Comparison of ENCODE assay signal across 1 cellular context in the genomic region with DNA sequence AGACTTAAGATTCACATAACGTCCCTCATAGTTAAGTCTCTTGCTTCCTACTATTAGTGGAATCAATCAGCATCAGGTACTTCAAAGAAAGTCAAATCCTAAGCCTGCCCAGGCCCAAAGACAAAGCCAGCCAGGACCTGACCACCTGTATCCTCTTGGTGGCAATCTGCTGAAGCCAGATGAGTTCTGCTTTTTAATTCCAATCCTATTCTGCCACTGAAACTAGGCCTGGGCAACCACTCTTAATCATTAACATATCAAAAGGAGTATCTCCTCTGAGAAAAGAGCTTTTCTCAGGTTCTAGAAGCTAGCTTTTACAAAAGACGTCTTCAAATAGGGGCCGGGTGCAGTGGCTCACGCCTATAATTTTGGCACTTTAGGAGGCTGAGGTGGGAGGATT.
TF ChIP-seq lines count a peak whose summit lies in the region.

No MANE protein-coding gene starts in this region.

TF ChIP-seq in HCT116, 20 proteins besides CTCF, POLR2A, EP300 and RAD21:
- TF ChIP-seq ELF1 (IDR thresholded peaks at IDR 0.05; ENCODE audit: borderline replicate concordance, low read depth) (no peak), EZH2 (IDR thresholded peaks at IDR 0.05) (no peak), POLR2AphosphoS5 (IDR thresholded peaks at IDR 0.05; ENCODE audit: low read depth, low read length) (no peak), CBX3 (IDR thresholded peaks at IDR 0.05; ENCODE audit: low read depth) (no peak), SIN3A (IDR thresholded peaks at IDR 0.05; ENCODE audit: low read depth) (no peak), FOSL1 (IDR thresholded peaks at IDR 0.05; ENCODE audit: low read depth) (no peak), EZH2phosphoT487 (IDR thresholded peaks at IDR 0.05; ENCODE audit: borderline replicate concordance) (no peak), ZNF274 (IDR thresholded peaks at IDR 0.05; ENCODE audit: low read depth, low read length) (no peak), CEBPB (IDR thresholded peaks at IDR 0.05; ENCODE audit: low read depth) (no peak), YY1 (IDR thresholded peaks at IDR 0.05; ENCODE audit: extremely low read depth, insufficient replicate concordance, low read depth, low read length) (no peak)
- TF ChIP-seq, protein P1, sequence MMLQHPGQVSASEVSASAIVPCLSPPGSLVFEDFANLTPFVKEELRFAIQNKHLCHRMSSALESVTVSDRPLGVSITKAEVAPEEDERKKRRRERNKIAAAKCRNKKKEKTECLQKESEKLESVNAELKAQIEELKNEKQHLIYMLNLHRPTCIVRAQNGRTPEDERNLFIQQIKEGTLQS (IDR thresholded peaks at IDR 0.05) = no peak
